Comparison of ENCODE assay signal across 21 cellular contexts in the genomic region with DNA sequence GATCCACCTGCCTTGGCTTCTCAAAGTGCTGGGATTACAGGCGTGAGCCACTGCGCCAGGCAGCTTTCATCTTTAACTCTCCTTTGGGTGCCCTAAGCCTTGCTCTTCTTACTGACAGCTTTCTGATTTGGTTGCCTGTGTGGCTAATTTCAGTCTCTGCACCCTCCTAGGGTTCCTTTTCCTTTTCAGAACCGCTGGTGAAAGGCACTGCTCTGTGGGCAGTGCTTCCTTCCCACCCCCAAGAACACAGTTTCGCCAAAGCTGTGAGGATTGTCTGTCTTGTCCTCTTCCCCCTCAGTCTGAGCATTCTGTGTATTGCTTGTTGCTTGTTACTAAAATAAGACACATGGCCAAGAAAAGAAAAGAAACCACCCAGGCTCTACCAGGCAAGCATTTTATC.
A peak's percentile ranks its signal among the peaks of the same experiment; 100 is the strongest.
DNase-seq lines count a peak whose midpoint lies in the region; FAIRE-seq and TF ChIP-seq lines count a peak whose summit lies in the region.
"Had no signal": no experiment of that assay in that cellular context is flagged by ENCODE, and none has a peak within 500 bp of the region (broad histone marks: within the 10 kb centered on the region; RNA-seq: fewer than 3 reads in every experiment).

No MANE protein-coding gene starts in this region.

- no peaks in the 10 kb centered on the region for H3K9me2 ChIP-seq in MM.1S (replicated peaks; ENCODE audit: insufficient read depth, low read length)

- no peak overlapping the region for H3K27ac ChIP-seq in MM.1S (ENCODE audit: low read length)
- H3K27ac ChIP-seq: BLaER1 treated with 17β-estradiol and CSF1 and Interleukin-3, amounts not matched to agents 10 nM and 100 nM; C4-2B had no signal

- no peak overlapping the region for H3K4me3 ChIP-seq in MM.1S (ENCODE audit: low read length)
- H3K4me3 ChIP-seq in bronchial epithelial cell (ENCODE audit: low read depth, low read length) = no peak overlapping the region
- no peak overlapping the region for H3K4me3 ChIP-seq in H7 (ENCODE audit: insufficient read depth, low read depth, low read length)
- H3K4me3 ChIP-seq: BLaER1 treated with 17β-estradiol and CSF1 and Interleukin-3, amounts not matched to agents 10 nM and 100 nM had no signal

- H3K36me3 ChIP-seq in MM.1S (replicated peaks; ENCODE audit: insufficient read depth, low read length) (no peaks in the 10 kb centered on the region), bronchial epithelial cell (ENCODE audit: control insufficient read depth, insufficient read depth, low read length) (no peaks in the 10 kb centered on the region), H7 (replicated peaks; ENCODE audit: control insufficient read depth, insufficient read depth, low read length) (no peaks in the 10 kb centered on the region)
- H3K36me3 ChIP-seq: BLaER1 treated with 17β-estradiol and CSF1 and Interleukin-3, amounts not matched to agents 10 nM and 100 nM had no signal

- H4K20me1 ChIP-seq in MM.1S (ENCODE audit: insufficient read depth, low read length) = no peaks in the 10 kb centered on the region

- H3K4me1 ChIP-seq in MM.1S (ENCODE audit: low read length) = no peaks in the 10 kb centered on the region
- H3K4me1 ChIP-seq: BLaER1 treated with 17β-estradiol and CSF1 and Interleukin-3, amounts not matched to agents 10 nM and 100 nM had no signal

- no peaks in the 10 kb centered on the region for H3K27me3 ChIP-seq in MM.1S (replicated peaks; ENCODE audit: insufficient read depth, low read length)
- H3K27me3 ChIP-seq in bronchial epithelial cell (ENCODE audit: control insufficient read depth, insufficient read depth, low read length) = no peaks in the 10 kb centered on the region
- H3K27me3 ChIP-seq in H7 (ENCODE audit: control insufficient read depth, insufficient read depth, low read length) = no peaks in the 10 kb centered on the region; the same call in 1 of the 2 replicates

- DNase-seq in MM.1S (peak; percentile 68), bronchial epithelial cell (ENCODE audit: low read depth) (no peak), medulla oblongata (ENCODE audit: extremely low spot score) (peak; percentile 21), pons (ENCODE audit: low spot score) (peak; percentile 35), COLO829 (ENCODE audit: low spot score) (no peak), H7 (no peak), OCI-M2 (lab: John Stamatoyannopoulos, UW; ENCODE audit: unreplicated experiment) (no peak)
- no peak for DNase-seq in activated CD4-positive, alpha-beta T cell treated with anti-CD3 and anti-CD28 coated beads for 48 hours
- DNase-seq: 8988T; ACHN; CD4-positive, alpha-beta T cell; CD8-positive, alpha-beta T cell; COR-L47; DMS79 treated with DMSO at 0.1 percent for 48 hours; GF-D8 had no signal

- no peaks in the 10 kb centered on the region for H3K79me2 ChIP-seq in MM.1S (ENCODE audit: low read length)

- H2AFZ ChIP-seq in MM.1S (ENCODE audit: low read length) = no peak overlapping the region

- peak; percentile 64 for FAIRE-seq in bronchial epithelial cell (lab: Jason Lieb, UNC)
- FAIRE-seq: A204.1, G401.6, GM12891, GM19239 had no signal

- H3K9me3 ChIP-seq in MM.1S (replicated peaks; ENCODE audit: insufficient read depth, low read length) = no peaks in the 10 kb centered on the region
- H3K9me3 ChIP-seq: BLaER1 treated with 17β-estradiol and CSF1 and Interleukin-3, amounts not matched to agents 10 nM and 100 nM had no signal

- H3K4me2 ChIP-seq in MM.1S (ENCODE audit: low read depth, low read length) = no peak overlapping the region

- no peak overlapping the region for H3K9ac ChIP-seq in MM.1S (ENCODE audit: low read length)
- H3K9ac ChIP-seq: BLaER1 treated with 17β-estradiol and CSF1 and Interleukin-3, amounts not matched to agents 10 nM and 100 nM had no signal

- no peaks in the 10 kb centered on the region for H3F3A ChIP-seq in MM.1S (ENCODE audit: insufficient read depth, low read length)

- TF ChIP-seq CTCF in MM.1S (IDR thresholded peaks at IDR 0.05; ENCODE audit: low read length) (no peak), bronchial epithelial cell (IDR thresholded peaks at IDR 0.05; ENCODE audit: insufficient read depth, low read length, severe bottlenecking) (no peak)

Comparison
In these comparisons a context has a peak if more than half of its experiments do, and no peak if none do; other contexts are left out.
1. DNase-seq: peak in MM.1S (single experiment), medulla oblongata (single experiment) and pons (single experiment); none in bronchial epithelial cell (single experiment), COLO829 (single experiment), activated CD4-positive, alpha-beta T cell treated with anti-CD3 and anti-CD28 coated beads for 48 hours (single experiment), H7 (single experiment) and OCI-M2 (single experiment).